In the genomic region with DNA sequence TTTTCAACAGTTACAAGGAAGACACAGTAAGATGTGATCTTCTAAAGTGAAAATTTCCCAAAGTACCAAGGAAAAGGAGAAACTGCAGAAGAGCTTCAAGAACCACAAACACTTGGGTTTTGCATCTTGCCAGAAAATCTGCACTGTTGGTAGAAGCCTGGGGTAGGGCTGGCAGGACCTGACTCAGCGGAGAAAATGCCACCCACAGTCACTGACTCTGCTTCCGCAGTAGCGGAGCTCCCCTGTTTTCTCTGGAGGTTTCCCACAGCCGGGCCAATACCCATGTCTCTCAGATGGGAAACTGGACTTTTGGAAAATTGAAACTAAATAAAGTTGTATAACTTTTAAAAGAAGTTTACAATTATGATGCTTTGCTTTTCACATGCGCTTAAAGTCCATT, we compare ENCODE assay signal across 19 cellular contexts.
DNase-seq lines count a peak whose midpoint lies in the region; ATAC-seq and TF ChIP-seq lines count a peak whose summit lies in the region.
"Had no signal": no experiment of that assay in that cellular context is flagged by ENCODE, and none has a peak within 500 bp of the region (broad histone marks: within the 10 kb centered on the region; RNA-seq: fewer than 3 reads in every experiment).

No MANE protein-coding gene starts in this region.

- H3K4me3 Mint-ChIP-seq in activated B cell treated with CpG ODN at 0.5 μM for 24 hours, result no peak overlapping the region
- no peak overlapping the region for H3K4me3 Mint-ChIP-seq in CD4-positive, alpha-beta T cell
- H3K4me3 Mint-ChIP-seq: activated naive CD4-positive, alpha-beta T cell treated with anti-CD3 and anti-CD28 coated beads, Interleukin-2, amount 50 U/mL, for 24 hours had no signal

- TF ChIP-seq CTCF in activated B cell treated with CpG ODN at 0.5 μM for 24 hours (IDR thresholded peaks at IDR 0.05) (no peak), left ventricle myocardium inferior (IDR thresholded peaks at IDR 0.05; ENCODE audit: borderline replicate concordance) (no peak), gastrocnemius medialis (IDR thresholded peaks at IDR 0.05 in 4 of 5, conservative IDR thresholded peaks at IDR 0.05 in 1 of 5) (no peak)
- TF ChIP-seq CTCF in CD4-positive, alpha-beta T cell (IDR thresholded peaks at IDR 0.05), result no peak

- H3K9me3 ChIP-seq in left ventricle myocardium inferior (replicated peaks) (no peaks in the 10 kb centered on the region), gastrocnemius medialis (no peaks in the 10 kb centered on the region)
- no peaks in the 10 kb centered on the region for H3K9me3 ChIP-seq in CD4-positive, alpha-beta T cell (ENCODE audit: control insufficient read depth, low read length)
- H3K9me3 ChIP-seq: pancreas had no signal

- H3K27ac Mint-ChIP-seq in activated B cell treated with CpG ODN at 0.5 μM for 24 hours, result peak overlapping the region; percentile 79
- H3K27ac Mint-ChIP-seq in CD4-positive, alpha-beta T cell, result no peak overlapping the region
- H3K27ac Mint-ChIP-seq: activated naive CD4-positive, alpha-beta T cell treated with anti-CD3 and anti-CD28 coated beads, Interleukin-2, amount 50 U/mL, for 24 hours had no signal

- intact Hi-C loops in activated B cell treated with CpG ODN at 0.5 μM for 24 hours (cut with micrococcal nuclease) (no loop called here), left ventricle myocardium inferior (cut with micrococcal nuclease) (no loop called here), gastrocnemius medialis (cut with DNase I; ENCODE audit: low total_unique reads) (no loop called here)
- intact Hi-C loops in CD4-positive, alpha-beta T cell (cut with DNase I, micrococcal nuclease), result no loop called here

- peaks cover 45% of the 10 kb centered on the region for H3K4me1 Mint-ChIP-seq in activated B cell treated with CpG ODN at 0.5 μM for 24 hours
- H3K4me1 Mint-ChIP-seq in CD4-positive, alpha-beta T cell (ENCODE audit: low read depth), result no peaks in the 10 kb centered on the region
- H3K4me1 Mint-ChIP-seq: activated naive CD4-positive, alpha-beta T cell treated with anti-CD3 and anti-CD28 coated beads, Interleukin-2, amount 50 U/mL, for 24 hours had no signal

- peaks cover 66% of the 10 kb centered on the region for H3K36me3 Mint-ChIP-seq in activated B cell treated with CpG ODN at 0.5 μM for 24 hours (ENCODE audit: low read depth)
- no peaks in the 10 kb centered on the region for H3K36me3 Mint-ChIP-seq in CD4-positive, alpha-beta T cell (ENCODE audit: low read depth)
- H3K36me3 Mint-ChIP-seq: activated naive CD4-positive, alpha-beta T cell treated with anti-CD3 and anti-CD28 coated beads, Interleukin-2, amount 50 U/mL, for 24 hours had no signal

- DNase-seq in CD1c-positive myeloid dendritic cell (ENCODE audit: extremely low spot score) (peak; percentile 49), activated B cell treated with CpG ODN at 0.5 μM for 24 hours (no peak), left ventricle myocardium inferior (peak; percentile 18), gastrocnemius medialis (no peak), ACHN (no peak), NCI-H526 (lab: John Stamatoyannopoulos, UW) (no peak), NCI-H524 treated with DMSO at 0.1 percent for 48 hours (lab: John Stamatoyannopoulos, UW) (no peak)
- DNase-seq in CD4-positive, alpha-beta T cell, result no peak
- DNase-seq: activated CD4-positive, alpha-beta T cell treated with anti-CD3 and anti-CD28 coated beads, Interleukin-2, amount 50 U/mL, for 48 hours; activated T-cell treated with anti-CD3 and anti-CD28 coated beads, Interleukin-2, amount 50 U/mL, for 1 hour; effector CD8-positive, alpha-beta T cell; left colon; MM.1S; NCI-H1930; NCI-H510A treated with DMSO at 0.1 percent for 48 hours; pancreas; PC-9 had no signal

- TF ChIP-seq POLR2A in gastrocnemius medialis (IDR thresholded peaks at IDR 0.05), result no peak

- H3K27ac ChIP-seq in left ventricle myocardium inferior (replicated peaks), result peak overlapping the region; percentile 1
- peak overlapping the region; percentile 5 to 88 (median 28) for H3K27ac ChIP-seq in gastrocnemius medialis
- H3K27ac ChIP-seq in CD4-positive, alpha-beta T cell (ENCODE audit: low read depth, low read length), result no peak overlapping the region
- H3K27ac ChIP-seq: pancreas, PC-9, SK-N-MC had no signal

- H3K9me3 Mint-ChIP-seq in activated B cell treated with CpG ODN at 0.5 μM for 24 hours, result no peaks in the 10 kb centered on the region
- no peaks in the 10 kb centered on the region for H3K9me3 Mint-ChIP-seq in CD4-positive, alpha-beta T cell
- H3K9me3 Mint-ChIP-seq: activated naive CD4-positive, alpha-beta T cell treated with anti-CD3 and anti-CD28 coated beads, Interleukin-2, amount 50 U/mL, for 24 hours had no signal

- in situ Hi-C loops in gastrocnemius medialis (cut with MboI; ENCODE audit: low sequenced_read_pairs in 4 of 4) (no loop called here), ACHN (cut with HindIII; ENCODE audit: low pct_ligation_motif_present, low pct_unique_long_range_greater_than_20kb, low sequenced_read_pairs) (no loop called here)

- no peaks in the 10 kb centered on the region for H3K27me3 Mint-ChIP-seq in activated B cell treated with CpG ODN at 0.5 μM for 24 hours
- peaks cover 8% of the 10 kb centered on the region for H3K27me3 Mint-ChIP-seq in CD4-positive, alpha-beta T cell

- ATAC-seq in activated B cell treated with CpG ODN at 0.5 μM for 24 hours (ENCODE audit: low read depth), result peak; percentile 40
- ATAC-seq in gastrocnemius medialis, result peak in 1 of 2 donors; percentile 25
- no peak for ATAC-seq in CD4-positive, alpha-beta T cell (ENCODE audit: poor library complexity)
- ATAC-seq: left colon had no signal

- H3K36me3 ChIP-seq in left ventricle myocardium inferior (peaks cover 1% of the 10 kb centered on the region), gastrocnemius medialis (no peaks in the 10 kb centered on the region)
- H3K36me3 ChIP-seq: pancreas had no signal

- no peaks in the 10 kb centered on the region for H3K27me3 ChIP-seq in left ventricle myocardium inferior (ENCODE audit: low read depth)
- no peaks in the 10 kb centered on the region for H3K27me3 ChIP-seq in gastrocnemius medialis
- H3K27me3 ChIP-seq in CD4-positive, alpha-beta T cell (ENCODE audit: control insufficient read depth, insufficient read depth, low read length), result no peaks in the 10 kb centered on the region
- H3K27me3 ChIP-seq: pancreas had no signal

- H3K4me3 ChIP-seq in left ventricle myocardium inferior, result no peak overlapping the region
- H3K4me3 ChIP-seq in gastrocnemius medialis, result no peak overlapping the region
- H3K4me3 ChIP-seq: pancreas, PC-9, SK-N-MC had no signal

- POLR2A ChIA-PET in activated B cell treated with CpG ODN at 0.5 μM for 24 hours (lab: Charles Lee), result interaction anchor here (0.8 to 1.3 kb wide), 2 partner anchors 47 to 101 kb away, joined by 3 to 6 read pairs; no protein-coding TSS in a partner anchor
- POLR2A ChIA-PET in CD4-positive, alpha-beta T cell (lab: Charles Lee), result interaction anchor here (0.6 kb wide), 1 partner anchor 1327 kb away, joined by 4 read pairs; no protein-coding TSS in a partner anchor

- H3K4me1 ChIP-seq in left ventricle myocardium inferior (peaks cover 20% of the 10 kb centered on the region), gastrocnemius medialis (peaks cover 63 to 64% of the 10 kb centered on the region in 2 donors)
- H3K4me1 ChIP-seq: pancreas had no signal

- CTCF ChIA-PET in activated B cell treated with CpG ODN at 0.5 μM for 24 hours (lab: Charles Lee), result no interaction called here
- CTCF ChIA-PET in CD4-positive, alpha-beta T cell (lab: Charles Lee), result no interaction called here

Comparison
In these comparisons a context has a peak if more than half of its experiments do, and no peak if none do; other contexts are left out.
1. DNase-seq: peak in CD1c-positive myeloid dendritic cell (single experiment) and left ventricle myocardium inferior (single experiment); none in activated B cell treated with CpG ODN at 0.5 μM for 24 hours (single experiment), gastrocnemius medialis (0 of 2), ACHN (single experiment), NCI-H526 (0 of 2), NCI-H524 treated with DMSO at 0.1 percent for 48 hours (single experiment) and CD4-positive, alpha-beta T cell (0 of 10).